Comparison of ENCODE assay signal across 1 cellular context in the genomic region with DNA sequence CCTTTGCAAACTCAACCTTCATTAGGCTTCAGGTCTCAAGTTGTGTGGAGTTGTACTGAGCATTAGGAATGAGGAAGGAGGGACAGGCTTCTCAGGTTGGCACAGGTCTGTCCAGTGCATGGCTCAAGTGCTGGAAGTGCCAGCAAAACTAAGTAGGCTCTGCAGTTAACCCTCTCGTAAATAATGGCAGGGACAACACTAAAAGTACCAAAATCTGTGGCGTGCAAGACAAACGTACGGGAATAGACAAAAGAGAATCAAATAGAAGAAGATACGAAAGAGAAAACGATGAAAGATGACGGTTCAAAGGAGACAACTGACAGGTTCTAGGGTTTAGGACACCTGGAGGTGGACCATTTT.
TF ChIP-seq lines count a peak whose summit lies in the region.

No MANE protein-coding gene starts in this region.

TF ChIP-seq in GM12878, 131 proteins besides CTCF, POLR2A, EP300 and RAD21:
- TF ChIP-seq REST (IDR thresholded peaks at IDR 0.05; ENCODE audit: low read depth, low read length), result no peak
- no peak for TF ChIP-seq NR2F1 (conservative IDR thresholded peaks at IDR 0.05)
- no peak for TF ChIP-seq HDAC2 (IDR thresholded peaks at IDR 0.05)
- TF ChIP-seq ZBTB40 (IDR thresholded peaks at IDR 0.05; ENCODE audit: borderline replicate concordance), result no peak
- no peak for TF ChIP-seq SRF (IDR thresholded peaks at IDR 0.05; ENCODE audit: low read depth in 2 of 2, low read length in 2 of 2)
- TF ChIP-seq DPF2 (IDR thresholded peaks at IDR 0.05), result no peak
- TF ChIP-seq BCL11A (IDR thresholded peaks at IDR 0.05; ENCODE audit: low read depth, low read length), result no peak
- TF ChIP-seq, protein P1, sequence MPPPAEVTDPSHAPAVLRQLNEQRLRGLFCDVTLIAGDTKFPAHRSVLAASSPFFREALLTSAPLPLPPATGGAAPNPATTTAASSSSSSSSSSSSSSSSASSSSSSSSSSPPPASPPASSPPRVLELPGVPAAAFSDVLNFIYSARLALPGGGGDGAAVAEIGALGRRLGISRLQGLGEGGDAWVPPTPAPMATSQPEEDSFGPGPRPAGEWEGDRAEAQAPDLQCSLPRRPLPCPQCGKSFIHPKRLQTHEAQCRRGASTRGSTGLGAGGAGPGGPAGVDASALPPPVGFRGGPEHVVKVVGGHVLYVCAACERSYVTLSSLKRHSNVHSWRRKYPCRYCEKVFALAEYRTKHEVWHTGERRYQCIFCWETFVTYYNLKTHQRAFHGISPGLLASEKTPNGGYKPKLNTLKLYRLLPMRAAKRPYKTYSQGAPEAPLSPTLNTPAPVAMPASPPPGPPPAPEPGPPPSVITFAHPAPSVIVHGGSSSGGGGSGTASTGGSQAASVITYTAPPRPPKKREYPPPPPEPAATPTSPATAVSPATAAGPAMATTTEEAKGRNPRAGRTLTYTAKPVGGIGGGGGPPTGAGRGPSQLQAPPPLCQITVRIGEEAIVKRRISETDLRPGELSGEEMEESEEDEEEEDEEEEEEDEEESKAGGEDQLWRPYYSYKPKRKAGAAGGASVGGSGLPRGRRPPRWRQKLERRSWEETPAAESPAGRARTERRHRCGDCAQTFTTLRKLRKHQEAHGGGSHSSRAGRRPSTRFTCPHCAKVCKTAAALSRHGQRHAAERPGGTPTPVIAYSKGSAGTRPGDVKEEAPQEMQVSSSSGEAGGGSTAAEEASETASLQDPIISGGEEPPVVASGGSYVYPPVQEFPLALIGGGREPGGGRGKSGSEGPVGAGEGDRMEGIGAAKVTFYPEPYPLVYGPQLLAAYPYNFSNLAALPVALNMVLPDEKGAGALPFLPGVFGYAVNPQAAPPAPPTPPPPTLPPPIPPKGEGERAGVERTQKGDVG (CRISPR knock-in tag; IDR thresholded peaks at IDR 0.05), result no peak
- no peak for TF ChIP-seq FOXM1 (IDR thresholded peaks at IDR 0.05; ENCODE audit: low read depth, low read length)
- TF ChIP-seq, protein P2, sequence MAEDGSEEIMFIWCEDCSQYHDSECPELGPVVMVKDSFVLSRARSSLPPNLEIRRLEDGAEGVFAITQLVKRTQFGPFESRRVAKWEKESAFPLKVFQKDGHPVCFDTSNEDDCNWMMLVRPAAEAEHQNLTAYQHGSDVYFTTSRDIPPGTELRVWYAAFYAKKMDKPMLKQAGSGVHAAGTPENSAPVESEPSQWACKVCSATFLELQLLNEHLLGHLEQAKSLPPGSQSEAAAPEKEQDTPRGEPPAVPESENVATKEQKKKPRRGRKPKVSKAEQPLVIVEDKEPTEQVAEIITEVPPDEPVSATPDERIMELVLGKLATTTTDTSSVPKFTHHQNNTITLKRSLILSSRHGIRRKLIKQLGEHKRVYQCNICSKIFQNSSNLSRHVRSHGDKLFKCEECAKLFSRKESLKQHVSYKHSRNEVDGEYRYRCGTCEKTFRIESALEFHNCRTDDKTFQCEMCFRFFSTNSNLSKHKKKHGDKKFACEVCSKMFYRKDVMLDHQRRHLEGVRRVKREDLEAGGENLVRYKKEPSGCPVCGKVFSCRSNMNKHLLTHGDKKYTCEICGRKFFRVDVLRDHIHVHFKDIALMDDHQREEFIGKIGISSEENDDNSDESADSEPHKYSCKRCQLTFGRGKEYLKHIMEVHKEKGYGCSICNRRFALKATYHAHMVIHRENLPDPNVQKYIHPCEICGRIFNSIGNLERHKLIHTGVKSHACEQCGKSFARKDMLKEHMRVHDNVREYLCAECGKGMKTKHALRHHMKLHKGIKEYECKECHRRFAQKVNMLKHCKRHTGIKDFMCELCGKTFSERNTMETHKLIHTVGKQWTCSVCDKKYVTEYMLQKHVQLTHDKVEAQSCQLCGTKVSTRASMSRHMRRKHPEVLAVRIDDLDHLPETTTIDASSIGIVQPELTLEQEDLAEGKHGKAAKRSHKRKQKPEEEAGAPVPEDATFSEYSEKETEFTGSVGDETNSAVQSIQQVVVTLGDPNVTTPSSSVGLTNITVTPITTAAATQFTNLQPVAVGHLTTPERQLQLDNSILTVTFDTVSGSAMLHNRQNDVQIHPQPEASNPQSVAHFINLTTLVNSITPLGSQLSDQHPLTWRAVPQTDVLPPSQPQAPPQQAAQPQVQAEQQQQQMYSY (CRISPR knock-in tag; IDR thresholded peaks at IDR 0.05), result no peak
- no peak for TF ChIP-seq NR2C1 (IDR thresholded peaks at IDR 0.05)
